In genomic region chr10:44118500-44118899, GRCh38 we compare ENCODE assay signal across 6 cellular contexts.
"Had no signal": no experiment of that assay in that cellular context is flagged by ENCODE, and none has a peak within 500 bp of the region (broad histone marks: within the 10 kb centered on the region; RNA-seq: fewer than 3 reads in every experiment).

No MANE protein-coding gene starts in this region.

- H3K27ac ChIP-seq: HL-60 had no signal

- ATAC-seq: K562 had no signal

- H3K4me3 ChIP-seq: K562 had no signal

- FAIRE-seq: HTR-8/SVneo, K562 had no signal

- DNase-seq: IMR-90, KBM-7, KG1 had no signal
